17 cellular contexts compared by ENCODE assay signal in genomic region chr1:75423616-75424015, GRCh38.
DNase-seq lines count a peak whose midpoint lies in the region; ATAC-seq, FAIRE-seq and TF ChIP-seq lines count a peak whose summit lies in the region.
"Had no signal": no experiment of that assay in that cellular context is flagged by ENCODE, and none has a peak within 500 bp of the region (broad histone marks: within the 10 kb centered on the region; RNA-seq: fewer than 3 reads in every experiment).

No MANE protein-coding gene starts in this region.

- CTCF ChIA-PET in K562 (lab: Yijun Ruan, JAX; ENCODE audit: low intra/inter-chr PET ratio) = no interaction called here
- CTCF ChIA-PET in activated CD4-positive, alpha-beta memory T cell treated with anti-CD3 and anti-CD28 coated beads for 36 hours (lab: Charles Lee) = no interaction called here

- no peaks in the 10 kb centered on the region for H4K20me1 ChIP-seq in K562 (replicated peaks; ENCODE audit: control insufficient read depth, insufficient read depth, low read length)

- H3K27me3 ChIP-seq in right cardiac atrium (ENCODE audit: control insufficient read depth, insufficient read depth) (no peaks in the 10 kb centered on the region), K562 (ENCODE audit: control insufficient read depth in 2 of 2, insufficient read depth in 2 of 2, low read length in 2 of 2) (no peaks in the 10 kb centered on the region)
- H3K27me3 ChIP-seq: spleen had no signal

- peak overlapping the region; percentile 61 for H2AFZ ChIP-seq in K562 (ENCODE audit: low read depth, low read length)

- TF ChIP-seq RAD21 in K562 (CRISPR knock-in tag; conservative IDR thresholded peaks at IDR 0.05 in 1 of 2, IDR thresholded peaks at IDR 0.05 in 1 of 2) = peak in 1 of 2 experiments; percentile 31; a peak in 2 of 4 replicates

- no peak overlapping the region for H3K9ac ChIP-seq in K562 (ENCODE audit: insufficient read depth in 1 of 2, low read depth in 2 of 2, low read length in 2 of 2)

- H3K4me3 ChIP-seq in right cardiac atrium (ENCODE audit: low read length) = no peak overlapping the region
- H3K4me3 ChIP-seq in K562 = no peak overlapping the region
- H3K4me3 ChIP-seq: spleen had no signal

- H3K9me3 ChIP-seq in right cardiac atrium (ENCODE audit: control insufficient read depth, low read length) (no peaks in the 10 kb centered on the region), K562 (replicated peaks; ENCODE audit: control insufficient read depth, insufficient read depth, low read depth, low read length) (no peaks in the 10 kb centered on the region)
- H3K9me3 ChIP-seq: spleen had no signal

- in situ Hi-C loops in K562 (cut with MboI) = no loop called here

- intact Hi-C loops in left ventricle myocardium superior (cut with micrococcal nuclease) = no loop called here
- intact Hi-C loops in right cardiac atrium (cut with DNase I) = no loop called here
- intact Hi-C loops in K562 (cut with micrococcal nuclease) = loop anchor here (5.0 kb wide), 1 partner anchor 156 kb away; no protein-coding TSS in a partner anchor
- intact Hi-C loops in activated T-helper 1 cell treated with anti-CD3 and anti-CD28 coated beads, Interleukin-12 subunit alpha, Interleukin-12 subunit beta, Interleukin-2, Interleukin-4 antibody, amounts not matched to agents 30 ng/mL and 10 ng/mL and 1 ng/mL, durations not matched to agents 14 hours and 24 hours and 36 hours (cut with micrococcal nuclease) = no loop called here
- intact Hi-C loops in activated CD4-positive, alpha-beta memory T cell treated with anti-CD3 and anti-CD28 coated beads for 36 hours (cut with micrococcal nuclease) = loop anchor here (5.0 kb wide), 1 partner anchor 156 kb away; no protein-coding TSS in a partner anchor

- TF ChIP-seq POLR2A in K562 (conservative IDR thresholded peaks at IDR 0.05) = no peak

- TF ChIP-seq CTCF in K562 (IDR thresholded peaks at IDR 0.05 in 2 of 3, conservative IDR thresholded peaks at IDR 0.05 in 1 of 3; ENCODE audit: insufficient read depth in 2 of 3, low read depth in 1 of 3, low read length in 3 of 3) = peak; percentile 30 to 44 (median 37); a peak in 3 of 6 replicates

- no peaks in the 10 kb centered on the region for H3K9me1 ChIP-seq in K562 (ENCODE audit: control insufficient read depth, insufficient read depth, low read length)

- peak; percentile 83 for TF ChIP-seq EP300 in K562 (IDR thresholded peaks at IDR 0.05; ENCODE audit: low read length)

- H3K9me3 Mint-ChIP-seq in activated T-helper 1 cell treated with anti-CD3 and anti-CD28 coated beads, Interleukin-12 subunit alpha, Interleukin-12 subunit beta, Interleukin-2, Interleukin-4 antibody, amounts not matched to agents 30 ng/mL and 10 ng/mL and 1 ng/mL, durations not matched to agents 14 hours and 24 hours and 36 hours = no peaks in the 10 kb centered on the region
- no peaks in the 10 kb centered on the region for H3K9me3 Mint-ChIP-seq in activated CD4-positive, alpha-beta memory T cell treated with anti-CD3 and anti-CD28 coated beads for 36 hours
- H3K9me3 Mint-ChIP-seq: activated T-helper 2 cell treated with anti-CD3 and anti-CD28 coated beads, Interferon-gamma antibody, Interleukin-2, Interleukin-4, amounts not matched to agents 10 μg/mL and 5 μg/mL and 100 μg/mL, durations not matched to agents 14 hours and 24 hours and 36 hours had no signal

- POLR2A ChIA-PET in K562 (lab: Yijun Ruan, JAX) = interaction anchor here (0.5 to 1.8 kb wide), 2 partner anchors 8 to 26 kb away, joined by 3 to 7 read pairs; no protein-coding TSS in a partner anchor
- POLR2A ChIA-PET in activated CD4-positive, alpha-beta memory T cell treated with anti-CD3 and anti-CD28 coated beads for 36 hours (lab: Charles Lee) = no interaction called here

- no peaks in the 10 kb centered on the region for H3K36me3 Mint-ChIP-seq in activated T-helper 1 cell treated with anti-CD3 and anti-CD28 coated beads, Interleukin-12 subunit alpha, Interleukin-12 subunit beta, Interleukin-2, Interleukin-4 antibody, amounts not matched to agents 30 ng/mL and 10 ng/mL and 1 ng/mL, durations not matched to agents 14 hours and 24 hours and 36 hours (ENCODE audit: low read depth)
- H3K36me3 Mint-ChIP-seq in activated CD4-positive, alpha-beta memory T cell treated with anti-CD3 and anti-CD28 coated beads for 36 hours = no peaks in the 10 kb centered on the region

- H3K4me1 Mint-ChIP-seq in activated T-helper 1 cell treated with anti-CD3 and anti-CD28 coated beads, Interleukin-12 subunit alpha, Interleukin-12 subunit beta, Interleukin-2, Interleukin-4 antibody, amounts not matched to agents 30 ng/mL and 10 ng/mL and 1 ng/mL, durations not matched to agents 14 hours and 24 hours and 36 hours (ENCODE audit: low read depth) = no peaks in the 10 kb centered on the region
- no peaks in the 10 kb centered on the region for H3K4me1 Mint-ChIP-seq in activated CD4-positive, alpha-beta memory T cell treated with anti-CD3 and anti-CD28 coated beads for 36 hours (ENCODE audit: low read depth)

- no peaks in the 10 kb centered on the region for H3K27me3 Mint-ChIP-seq in activated T-helper 1 cell treated with anti-CD3 and anti-CD28 coated beads, Interleukin-12 subunit alpha, Interleukin-12 subunit beta, Interleukin-2, Interleukin-4 antibody, amounts not matched to agents 30 ng/mL and 10 ng/mL and 1 ng/mL, durations not matched to agents 14 hours and 24 hours and 36 hours (ENCODE audit: insufficient read depth)
- no peaks in the 10 kb centered on the region for H3K27me3 Mint-ChIP-seq in activated CD4-positive, alpha-beta memory T cell treated with anti-CD3 and anti-CD28 coated beads for 36 hours

- DNase-seq in left ventricle myocardium superior (no peak), right cardiac atrium (no peak), NCI-H2171 (lab: John Stamatoyannopoulos, UW) (peak; percentile 29), K562 (ENCODE audit: extremely low read depth in 1 of 4, low spot score in 3 of 4) (peak; percentile 8 to 70 (median 36)), NCI-H2227 (lab: John Stamatoyannopoulos, UW; ENCODE audit: unreplicated experiment) (no peak)
- DNase-seq in stimulated activated CD4-positive, alpha-beta T cell treated with anti-CD3 and anti-CD28 coated beads, Interleukin-12 subunit alpha, Interleukin-12 subunit beta, amount 100 ng/mL, for 4 hours = no peak
- DNase-seq in activated T-helper 1 cell treated with anti-CD3 and anti-CD28 coated beads, Interleukin-12 subunit alpha, Interleukin-12 subunit beta, Interleukin-2, Interleukin-4 antibody, amounts not matched to agents 30 ng/mL and 10 ng/mL and 1 ng/mL, durations not matched to agents 14 hours and 24 hours and 36 hours (ENCODE audit: low spot score) = no peak
- no peak for DNase-seq in activated CD4-positive, alpha-beta memory T cell treated with anti-CD3 and anti-CD28 coated beads for 36 hours
- DNase-seq: activated CD4-positive, alpha-beta T cell treated with anti-CD3 and anti-CD28 coated beads, Interleukin-2, amount 50 U/mL, for 48 hours; anterior cingulate cortex; GDM1; NCI-H345; occipital lobe; spleen; T1000 had no signal

- H3K36me3 ChIP-seq in K562 (ENCODE audit: control insufficient read depth, insufficient read depth, low read length) = no peaks in the 10 kb centered on the region
- H3K36me3 ChIP-seq: spleen had no signal

- FAIRE-seq in K562 (lab: Jason Lieb, UNC) = peak; percentile 85
- FAIRE-seq: GM18507 had no signal

- WGBS in right cardiac atrium = 53% methylated on average over 5 of the region's 5 CpGs
- WGBS in K562 (ENCODE audit: insufficient coverage, low coverage, missing lambda C conversion rate) = 15% methylated on average over 5 of the region's 5 CpGs

- H3K27ac ChIP-seq in right cardiac atrium (ENCODE audit: low read length) = no peak overlapping the region
- no peak overlapping the region for H3K27ac ChIP-seq in K562 (ENCODE audit: extremely low read depth, low read depth, low read length)
- H3K27ac ChIP-seq: spleen had no signal

- no peak overlapping the region for H3K4me3 Mint-ChIP-seq in activated T-helper 1 cell treated with anti-CD3 and anti-CD28 coated beads, Interleukin-12 subunit alpha, Interleukin-12 subunit beta, Interleukin-2, Interleukin-4 antibody, amounts not matched to agents 30 ng/mL and 10 ng/mL and 1 ng/mL, durations not matched to agents 14 hours and 24 hours and 36 hours
- H3K4me3 Mint-ChIP-seq in activated CD4-positive, alpha-beta memory T cell treated with anti-CD3 and anti-CD28 coated beads for 36 hours = no peak overlapping the region

- peak overlapping the region; percentile 28; the same call in 1 of the 2 replicates for H3K4me2 ChIP-seq in K562 (ENCODE audit: insufficient read depth, low read length)

- no TSS peak for BruUV-seq in K562 (replicated peaks; lab: Mats Ljungman, UMichigan)

- no peaks in the 10 kb centered on the region for H3K4me1 ChIP-seq in right cardiac atrium (ENCODE audit: control insufficient read depth, insufficient read depth, low read length)
- peaks cover 0 to 21% of the 10 kb centered on the region in 2 experiments; a peak in 3 of 5 replicates for H3K4me1 ChIP-seq in K562 (replicated peaks in 1 of 2; ENCODE audit: control insufficient read depth in 2 of 2, insufficient read depth in 2 of 2, low read length in 2 of 2)
- H3K4me1 ChIP-seq: spleen had no signal

- no peak overlapping the region for H3K27ac Mint-ChIP-seq in activated T-helper 1 cell treated with anti-CD3 and anti-CD28 coated beads, Interleukin-12 subunit alpha, Interleukin-12 subunit beta, Interleukin-2, Interleukin-4 antibody, amounts not matched to agents 30 ng/mL and 10 ng/mL and 1 ng/mL, durations not matched to agents 14 hours and 24 hours and 36 hours
- H3K27ac Mint-ChIP-seq in activated CD4-positive, alpha-beta memory T cell treated with anti-CD3 and anti-CD28 coated beads for 36 hours = no peak overlapping the region
- H3K27ac Mint-ChIP-seq: activated T-helper 2 cell treated with anti-CD3 and anti-CD28 coated beads, Interferon-gamma antibody, Interleukin-2, Interleukin-4, amounts not matched to agents 10 μg/mL and 5 μg/mL and 100 μg/mL, durations not matched to agents 14 hours and 24 hours and 36 hours had no signal

- peak; percentile 15 for ATAC-seq in left ventricle myocardium superior
- no peak for ATAC-seq in right cardiac atrium
- peak; percentile 91 for ATAC-seq in K562

- H3K79me2 ChIP-seq in K562 (ENCODE audit: control insufficient read depth, insufficient read depth, low read length) = no peaks in the 10 kb centered on the region

TF ChIP-seq in K562, 482 proteins besides CTCF, POLR2A, EP300 and RAD21 (continues in another document):
- TF ChIP-seq SETDB1 (IDR thresholded peaks at IDR 0.05; ENCODE audit: low read length) = no peak
- no peak for TF ChIP-seq NFE2L1 (tag; IDR thresholded peaks at IDR 0.05; ENCODE audit: borderline replicate concordance, low read depth)
- TF ChIP-seq ZNF165 (CRISPR knock-in tag; IDR thresholded peaks at IDR 0.05; ENCODE audit: borderline replicate concordance) = no peak
- no peak for TF ChIP-seq NCOA4 (IDR thresholded peaks at IDR 0.05; ENCODE audit: partially characterized antibody)
- TF ChIP-seq THAP7 (CRISPR knock-in tag; IDR thresholded peaks at IDR 0.05) = no peak

Comparison
In these comparisons a context has a peak if more than half of its experiments do, and no peak if none do; other contexts are left out.
1. ATAC-seq: peak in left ventricle myocardium superior (single experiment) and K562 (single experiment); none in right cardiac atrium (0 of 2).
2. DNase-seq: peak in NCI-H2171 (single experiment) and K562 (4 of 4); none in left ventricle myocardium superior (single experiment), right cardiac atrium (0 of 3), stimulated activated CD4-positive, alpha-beta T cell treated with anti-CD3 and anti-CD28 coated beads, Interleukin-12 subunit alpha, Interleukin-12 subunit beta, amount 100 ng/mL, for 4 hours (single experiment), NCI-H2227 (single experiment), activated T-helper 1 cell treated with anti-CD3 and anti-CD28 coated beads, Interleukin-12 subunit alpha, Interleukin-12 subunit beta, Interleukin-2, Interleukin-4 antibody, amounts not matched to agents 30 ng/mL and 10 ng/mL and 1 ng/mL, durations not matched to agents 14 hours and 24 hours and 36 hours (single experiment) and activated CD4-positive, alpha-beta memory T cell treated with anti-CD3 and anti-CD28 coated beads for 36 hours (single experiment).
3. intact Hi-C loops: an anchor here in K562 (5.0 kb wide) and activated CD4-positive, alpha-beta memory T cell treated with anti-CD3 and anti-CD28 coated beads for 36 hours (5.0 kb wide); none called in left ventricle myocardium superior, right cardiac atrium and activated T-helper 1 cell treated with anti-CD3 and anti-CD28 coated beads, Interleukin-12 subunit alpha, Interleukin-12 subunit beta, Interleukin-2, Interleukin-4 antibody, amounts not matched to agents 30 ng/mL and 10 ng/mL and 1 ng/mL, durations not matched to agents 14 hours and 24 hours and 36 hours.